In the genomic region with DNA sequence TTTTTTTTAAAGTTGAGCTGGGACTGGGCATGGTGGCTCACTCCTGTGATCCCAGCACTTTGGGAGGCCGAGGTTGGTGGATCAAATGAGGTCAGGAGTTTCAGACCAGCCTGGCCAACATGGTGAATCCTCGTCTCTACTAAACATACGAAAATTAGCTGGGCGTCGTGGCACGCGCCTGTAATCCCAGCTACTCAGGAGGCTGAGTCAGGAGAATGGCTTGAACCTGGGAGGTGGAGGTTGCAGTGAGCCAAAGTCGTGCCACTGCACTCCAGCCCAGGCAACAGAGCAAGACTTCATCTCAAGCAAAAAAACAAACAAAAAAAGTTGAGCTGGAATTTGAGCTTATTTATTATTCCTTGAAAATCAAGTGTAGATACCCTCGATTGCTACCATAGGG, we compare ENCODE assay signal across 2 cellular contexts. TPM values are rescaled to one million over a fixed set of nuclear protein-coding genes. Genes with fewer than 3 reads are reported as not detected.
"Had no signal": no experiment of that assay in that cellular context is flagged by ENCODE, and none has a peak within 500 bp of the region (broad histone marks: within the 10 kb centered on the region; RNA-seq: fewer than 3 reads in every experiment).

No MANE protein-coding gene starts in this region.

RNA-seq across cellular contexts. Expression of a gene that starts 21.5 kb away (rescaled TPM):
- total RNA-seq: natural killer cell treated with Interleukin-12 subunit alpha and Interleukin-12 subunit beta and Interleukin-15 and Interleukin-18, amount 100 ng/mL, for 72 hours; temporal lobe had no signal
